1 cellular context compared by ENCODE assay signal in genomic region chr20:8205996-8206395, GRCh38.
A peak's percentile ranks its signal among the peaks of the same experiment; 100 is the strongest.
TF ChIP-seq lines count a peak whose summit lies in the region.

No MANE protein-coding gene starts in this region.

TF ChIP-seq in HepG2, 621 proteins besides CTCF, POLR2A, EP300 and RAD21 (continued from another document and continues in another):
- TF ChIP-seq GATA4 (IDR thresholded peaks at IDR 0.05; ENCODE audit: borderline replicate concordance, low read depth) (peak; percentile 30; the same call in 1 of the 2 replicates), SIX4 (CRISPR knock-in tag; IDR thresholded peaks at IDR 0.05) (peak; percentile 71; the same call in 1 of the 2 replicates), POGK (CRISPR knock-in tag; conservative IDR thresholded peaks at IDR 0.05) (peak; percentile 38; the same call in 1 of the 2 replicates), ZNF770 (CRISPR knock-in tag; IDR thresholded peaks at IDR 0.05) (no peak), ZNF281 (CRISPR knock-in tag; IDR thresholded peaks at IDR 0.05; ENCODE audit: borderline replicate concordance) (0 out of 2 replicates have a peak, but pooled peaks have one; percentile 44), HMG20A (CRISPR knock-in tag; IDR thresholded peaks at IDR 0.05; ENCODE audit: borderline replicate concordance) (peak; percentile 99), ZNF24 (IDR thresholded peaks at IDR 0.05) (peak; percentile 51; the same call in 1 of the 2 replicates), MIXL1 (CRISPR knock-in tag; IDR thresholded peaks at IDR 0.05) (peak; percentile 92), HNF1A (IDR thresholded peaks at IDR 0.05; ENCODE audit: low read depth) (peak; percentile 81), HNF1A (CRISPR knock-in tag; IDR thresholded peaks at IDR 0.05; ENCODE audit: borderline replicate concordance) (peak; percentile 86; the same call in 1 of the 2 replicates), STAT6 (CRISPR knock-in tag; IDR thresholded peaks at IDR 0.05; ENCODE audit: borderline replicate concordance) (peak; percentile 66; the same call in 1 of the 2 replicates), ZNF432 (CRISPR knock-in tag; IDR thresholded peaks at IDR 0.05; ENCODE audit: borderline replicate concordance) (no peak), BCL6 (CRISPR knock-in tag; IDR thresholded peaks at IDR 0.05) (peak; percentile 94), IKZF5 (CRISPR knock-in tag; IDR thresholded peaks at IDR 0.05) (peak; percentile 63; the same call in 1 of the 2 replicates), ZNF720 (CRISPR knock-in tag; IDR thresholded peaks at IDR 0.05) (no peak), ZSCAN5A (CRISPR knock-in tag; IDR thresholded peaks at IDR 0.05; ENCODE audit: borderline replicate concordance) (peak; percentile 90; the same call in 1 of the 2 replicates), TCF7 (IDR thresholded peaks at IDR 0.05; ENCODE audit: low read depth) (peak; percentile 78), CBX5 (CRISPR knock-in tag; IDR thresholded peaks at IDR 0.05; ENCODE audit: borderline replicate concordance) (no peak), GMEB1 (CRISPR knock-in tag; IDR thresholded peaks at IDR 0.05; ENCODE audit: borderline replicate concordance) (no peak), MED13 (CRISPR knock-in tag; IDR thresholded peaks at IDR 0.05) (0 out of 2 replicates have a peak, but pooled peaks have one; percentile 40), GZF1 (CRISPR knock-in tag; IDR thresholded peaks at IDR 0.05) (no peak), NFKBIZ (CRISPR knock-in tag; IDR thresholded peaks at IDR 0.05) (peak; percentile 92), PCBP2 (optimal IDR thresholded peaks at IDR 0.05; ENCODE audit: low read depth, low read length, poor library complexity, severe bottlenecking) (no peak), ZMYM4 (CRISPR knock-in tag; IDR thresholded peaks at IDR 0.05) (peak; percentile 82; the same call in 1 of the 2 replicates), TBP (CRISPR knock-in tag; IDR thresholded peaks at IDR 0.05) (no peak), ZNF644 (CRISPR knock-in tag; IDR thresholded peaks at IDR 0.05; ENCODE audit: low read depth) (peak; percentile 82), ZHX1 (CRISPR knock-in tag; IDR thresholded peaks at IDR 0.05; ENCODE audit: low read depth) (no peak), IRX3 (CRISPR knock-in tag; IDR thresholded peaks at IDR 0.05; ENCODE audit: borderline replicate concordance, low read depth) (no peak), TCF12 (IDR thresholded peaks at IDR 0.05) (no peak), TCF12 (CRISPR knock-in tag; IDR thresholded peaks at IDR 0.05) (peak; percentile 74; the same call in 1 of the 2 replicates), ZNF614 (CRISPR knock-in tag; IDR thresholded peaks at IDR 0.05; ENCODE audit: borderline replicate concordance) (peak; percentile 90), KLF9 (CRISPR knock-in tag; IDR thresholded peaks at IDR 0.05; ENCODE audit: low read depth) (no peak), ATRX (CRISPR knock-in tag; IDR thresholded peaks at IDR 0.05; ENCODE audit: borderline replicate concordance) (no peak)
